9 cellular contexts compared by ENCODE assay signal in genomic region chr12:6199211-6199530, GRCh38. TPM values are rescaled to one million over a fixed set of nuclear protein-coding genes. Genes with fewer than 3 reads are reported as not detected.
DNase-seq lines count a peak whose midpoint lies in the region; ATAC-seq and TF ChIP-seq lines count a peak whose summit lies in the region.
"Had no signal": no experiment of that assay in that cellular context is flagged by ENCODE, and none has a peak within 500 bp of the region (broad histone marks: within the 10 kb centered on the region; RNA-seq: fewer than 3 reads in every experiment).

No MANE protein-coding gene starts in this region.

- TF ChIP-seq EP300 in ovary (IDR thresholded peaks at IDR 0.05), result no peak

- H3K9ac ChIP-seq in BLaER1 (peak overlapping the region; percentile 63), Karpas-422 (ENCODE audit: low read length) (no peak overlapping the region)

- H3K27me3 ChIP-seq in BLaER1 (no peaks in the 10 kb centered on the region), Panc1 (ENCODE audit: control insufficient read depth, insufficient read depth, low read length) (no peaks in the 10 kb centered on the region), ovary (no peaks in the 10 kb centered on the region), Karpas-422 (ENCODE audit: low read length) (no peaks in the 10 kb centered on the region)

- CTCF ChIA-PET in Panc1 (lab: Charles Lee), result no interaction called here

- H3K79me2 ChIP-seq in Karpas-422 (ENCODE audit: low read length), result no peaks in the 10 kb centered on the region

- no peaks in the 10 kb centered on the region for H3K9me2 ChIP-seq in Karpas-422 (replicated peaks; ENCODE audit: insufficient read depth, low read length)

- H3K4me3 ChIP-seq in BLaER1 (peak overlapping the region; percentile 100), Panc1 (ENCODE audit: low read depth in 2 of 2, low read length in 2 of 2) (peak overlapping the region; percentile 71 to 80), ovary (peak overlapping the region; percentile 63), Karpas-422 (ENCODE audit: low read length) (no peak overlapping the region)

- DNase-seq in Panc1 (ENCODE audit: low read depth, low spot score), result no peak
- no peak for DNase-seq in epithelial cell of prostate (ENCODE audit: low read depth, low spot score)
- no peak for DNase-seq in ovary
- no peak for DNase-seq in anterior cingulate cortex (lab: John Stamatoyannopoulos, UW)
- no peak for DNase-seq in RKO (ENCODE audit: low spot score)
- DNase-seq in Karpas-422, result no peak
- DNase-seq: activated CD4-positive, alpha-beta T cell treated with anti-CD3 and anti-CD28 coated beads, Interleukin-2, amount 50 U/mL, for 48 hours had no signal

- POLR2A ChIA-PET in Panc1 (lab: Charles Lee), result interaction anchor here (0.6 to 1.2 kb wide), 2 partner anchors 16 to 237 kb away, joined by 3 to 4 read pairs; no protein-coding TSS in a partner anchor

- intact Hi-C loops in Panc1 (cut with micrococcal nuclease; ENCODE audit: unreplicated experiment) (no loop called here), ovary (cut with DNase I) (loop anchor here in 3 of 4 donors (2.0 to 10.0 kb wide), 2 partner anchors 80 to 134 kb away; no protein-coding TSS in a partner anchor)

- peaks cover 16% of the 10 kb centered on the region for H4K20me1 ChIP-seq in BLaER1
- H4K20me1 ChIP-seq in Karpas-422 (ENCODE audit: insufficient read depth, low read depth, low read length), result no peaks in the 10 kb centered on the region

- 22 to 30% (median 22%) methylated on average over 9 of the region's 9 CpGs for WGBS in ovary, 3 donors

- TF ChIP-seq CTCF in Panc1 (IDR thresholded peaks at IDR 0.05), result no peak
- no peak for TF ChIP-seq CTCF in ovary (IDR thresholded peaks at IDR 0.05)

- H3K9me3 ChIP-seq in BLaER1 (no peaks in the 10 kb centered on the region), Panc1 (ENCODE audit: control insufficient read depth, insufficient read depth, low read depth, low read length) (no peaks in the 10 kb centered on the region), ovary (no peaks in the 10 kb centered on the region), Karpas-422 (ENCODE audit: low read length) (no peaks in the 10 kb centered on the region)

- H3K4me1 ChIP-seq in BLaER1 (peaks cover 67% of the 10 kb centered on the region), Panc1 (ENCODE audit: control insufficient read depth, insufficient read depth, low read length) (peaks cover 20% of the 10 kb centered on the region), ovary (ENCODE audit: insufficient read depth) (peaks cover 6% of the 10 kb centered on the region), Karpas-422 (ENCODE audit: low read length) (no peaks in the 10 kb centered on the region)

- no peak overlapping the region for H2AFZ ChIP-seq in Karpas-422 (ENCODE audit: low read length)

- peak overlapping the region; percentile 84 for H3K4me2 ChIP-seq in BLaER1
- H3K4me2 ChIP-seq in Karpas-422 (ENCODE audit: low read depth, low read length, poor library complexity, severe bottlenecking), result no peak overlapping the region

- in situ Hi-C loops in Panc1 (cut with HindIII; ENCODE audit: low pct_unique_long_range_greater_than_20kb, low sequenced_read_pairs), result no loop called here

- ATAC-seq in Panc1 (no peak), GM19467 (IDR thresholded peaks at IDR 0.05; ENCODE audit: unreplicated experiment) (no peak)

- TF ChIP-seq POLR2A in ovary (IDR thresholded peaks at IDR 0.05), result no peak

- H3K36me3 ChIP-seq in BLaER1 (peaks cover 26% of the 10 kb centered on the region), Panc1 (ENCODE audit: control insufficient read depth, insufficient read depth, low read length) (no peaks in the 10 kb centered on the region; the same call in 1 of the 2 replicates), ovary (no peaks in the 10 kb centered on the region), Karpas-422 (ENCODE audit: insufficient read depth, low read length) (no peaks in the 10 kb centered on the region)

- BruUV-seq in Panc1 (replicated peaks; lab: Mats Ljungman, UMichigan), result no TSS peak

- H3K27ac ChIP-seq in BLaER1 (peak overlapping the region; percentile 68), Panc1 (ENCODE audit: low read length) (peak overlapping the region; percentile 89), epithelial cell of prostate (peak overlapping the region; percentile 84), ovary (peak overlapping the region; percentile 78 to 82), Karpas-422 (ENCODE audit: low read length) (no peak overlapping the region)

RNA-seq across cellular contexts. Expression of gene CD9, which starts 1.0 kb away (rescaled TPM):
- 103 TPM for total RNA-seq in Panc1 (2021; ENCODE audit: unreplicated experiment)
- polyA plus RNA-seq in Panc1 (2012; ENCODE audit: insufficient read length), result 150 TPM
- 100 to 1,000 TPM in 1 of 7 donors, 10 to 100 TPM in 6; 23.9 to 372 (median 49.2) TPM for total RNA-seq in ovary
- 100 to 1,000 TPM in 1 of 2 donors, 10 to 100 TPM in 1; 67.0 to 244 TPM for polyA plus RNA-seq in ovary
- total RNA-seq in Karpas-422 (2014; rRNA removed; shearing (Covaris generic); ENCODE audit: low replicate concordance), result not detected in 2 replicates

Comparison
In these comparisons a context has a peak if more than half of its experiments do, and no peak if none do; other contexts are left out.
1. RNA of gene CD9, which starts 1.0 kb away (total RNA-seq): 103 TPM in Panc1 (single experiment) and 23.9 to 372 TPM in ovary; not detected in Karpas-422; every median in the first group is over 10 times any median in the second.